31 cellular contexts compared by ENCODE assay signal in genomic region chr12:7302536-7303113, GRCh38. TPM values are rescaled to one million over a fixed set of nuclear protein-coding genes. Genes with fewer than 3 reads are reported as not detected.
"Had no signal": no experiment of that assay in that cellular context is flagged by ENCODE, and none has a peak within 500 bp of the region (broad histone marks: within the 10 kb centered on the region; RNA-seq: fewer than 3 reads in every experiment).

No MANE protein-coding gene starts in this region.

- H3K9me3 ChIP-seq: gastrocnemius medialis, prostate gland, spleen, testis, tibial nerve, upper lobe of right lung, vagina had no signal

- H3K4me1 Mint-ChIP-seq: naive thymus-derived CD4-positive, alpha-beta T cell; nephron progenitor cell; stimulated activated memory B cell treated with anti-CD40 and anti-IgM and Interleukin-4, amounts not matched to agents 10 μg/mL and 1 μg/mL and 100 μg/mL, for 72 hours; stimulated activated naive CD8-positive, alpha-beta T cell treated with anti-CD3 and anti-CD28 coated beads, Interleukin-15, amount 100 ng/mL, for 72 hours had no signal

- DNase-seq: effector memory CD8-positive, alpha-beta T cell; gastrocnemius medialis; kidney; left cardiac atrium; left ventricle myocardium superior; naive thymus-derived CD4-positive, alpha-beta T cell; nephron progenitor cell; spleen; stimulated activated CD4-positive, alpha-beta T cell treated with anti-CD3 and anti-CD28 coated beads, Interleukin-15, amount 100 ng/mL, for 24 hours; stimulated activated CD4-positive, alpha-beta T cell treated with anti-CD3 and anti-CD28 coated beads, Interleukin-1b, Interleukin-23, amount 100 ng/mL, for 48 hours; stimulated activated CD4-positive, alpha-beta T cell treated with anti-CD3 and anti-CD28 coated beads, Interleukin-4, amount 100 ng/mL, for 24 hours; stimulated activated naive CD8-positive, alpha-beta T cell treated with anti-CD3 and anti-CD28 coated beads, Interleukin-15, amount 100 ng/mL, for 72 hours; testis; upper lobe of right lung had no signal

- H3K9ac ChIP-seq: parathyroid adenoma had no signal

- H3K27ac ChIP-seq: gastrocnemius medialis, parathyroid adenoma, prostate gland, spleen, testis, tibial nerve, upper lobe of right lung, vagina had no signal

- H3K4me1 ChIP-seq: gastrocnemius medialis, parathyroid adenoma, prostate gland, spleen, testis, tibial nerve, upper lobe of right lung, vagina had no signal

- H3K9me3 Mint-ChIP-seq: dendritic cell treated with granulocyte-macrophage colony-stimulating factor and Interleukin-4, amounts not matched to agents 40 ng/mL and 50 ng/mL, for 4 days; effector memory CD8-positive, alpha-beta T cell; naive thymus-derived CD4-positive, alpha-beta T cell; nephron progenitor cell; stimulated activated memory B cell treated with anti-CD40 and anti-IgM and Interleukin-4, amounts not matched to agents 10 μg/mL and 1 μg/mL and 100 μg/mL, for 72 hours; stimulated activated naive CD8-positive, alpha-beta T cell treated with anti-CD3 and anti-CD28 coated beads, Interleukin-15, amount 100 ng/mL, for 72 hours had no signal

- H3K27ac Mint-ChIP-seq: dendritic cell treated with granulocyte-macrophage colony-stimulating factor and Interleukin-4, amounts not matched to agents 40 ng/mL and 50 ng/mL, for 4 days; effector memory CD8-positive, alpha-beta T cell; naive thymus-derived CD4-positive, alpha-beta T cell; nephron progenitor cell; stimulated activated memory B cell treated with anti-CD40 and anti-IgM and Interleukin-4, amounts not matched to agents 10 μg/mL and 1 μg/mL and 100 μg/mL, for 72 hours had no signal

- H3K27me3 ChIP-seq: gastrocnemius medialis, testis, tibial nerve, upper lobe of right lung, vagina had no signal

- H3K4me3 Mint-ChIP-seq: dendritic cell treated with granulocyte-macrophage colony-stimulating factor and Interleukin-4, amounts not matched to agents 40 ng/mL and 50 ng/mL, for 4 days; effector memory CD8-positive, alpha-beta T cell; naive thymus-derived CD4-positive, alpha-beta T cell; nephron progenitor cell; stimulated activated memory B cell treated with anti-CD40 and anti-IgM and Interleukin-4, amounts not matched to agents 10 μg/mL and 1 μg/mL and 100 μg/mL, for 72 hours; stimulated activated naive CD8-positive, alpha-beta T cell treated with anti-CD3 and anti-CD28 coated beads, Interleukin-15, amount 100 ng/mL, for 72 hours had no signal

- H3K36me3 Mint-ChIP-seq: naive thymus-derived CD4-positive, alpha-beta T cell; stimulated activated memory B cell treated with anti-CD40 and anti-IgM and Interleukin-4, amounts not matched to agents 10 μg/mL and 1 μg/mL and 100 μg/mL, for 72 hours had no signal

- FAIRE-seq: colon, kidney had no signal

- ATAC-seq: effector memory CD8-positive, alpha-beta T cell; gastrocnemius medialis; left cardiac atrium; left ventricle myocardium superior; naive thymus-derived CD4-positive, alpha-beta T cell; sciatic nerve; stimulated activated memory B cell treated with anti-CD40 and anti-IgM and Interleukin-4, amounts not matched to agents 10 μg/mL and 1 μg/mL and 100 μg/mL, for 72 hours; stimulated activated naive CD8-positive, alpha-beta T cell treated with anti-CD3 and anti-CD28 coated beads, Interleukin-15, amount 100 ng/mL, for 72 hours; upper lobe of right lung had no signal

- H3K4me3 ChIP-seq: gastrocnemius medialis, lung, prostate gland, spleen, testis, tibial nerve, upper lobe of right lung, vagina had no signal

- H3K36me3 ChIP-seq: gastrocnemius medialis, prostate gland, spleen, tibial nerve, upper lobe of right lung, vagina had no signal

RNA-seq across cellular contexts. Expression of gene ACSM4, which starts 1.2 kb away (rescaled TPM):
- total RNA-seq: epithelial cell of proximal tubule; fibroblast of lung; fibroblast of villous mesenchyme; gastrocnemius medialis; kidney; left cardiac atrium; left ventricle myocardium superior; lung; mesenteric fat pad; mononuclear cell; naive thymus-derived CD4-positive, alpha-beta T cell; omental fat pad; sciatic nerve; skeletal muscle tissue; spleen; subcutaneous adipose tissue; tibial nerve; upper lobe of right lung; vagina had no signal
- polyA plus RNA-seq: fibroblast of lung; lung; naive thymus-derived CD4-positive, alpha-beta T cell; spleen had no signal
